Comparison of ENCODE assay signal across 8 cellular contexts in genomic region chr17:57849874-57850754, GRCh38. TPM values are rescaled to one million over a fixed set of nuclear protein-coding genes. Genes with fewer than 3 reads are reported as not detected.
DNase-seq lines count a peak whose midpoint lies in the region; ATAC-seq, FAIRE-seq and TF ChIP-seq lines count a peak whose summit lies in the region.

Gene MRPS23, minus strand, starts transcription at chr17:57850044. Its CDS starts 34 bp downstream, at chr17:57850010.

- ATAC-seq in GM18870 (IDR thresholded peaks at IDR 0.05; ENCODE audit: unreplicated experiment) (peak; percentile 85), HG03135 (IDR thresholded peaks at IDR 0.05; ENCODE audit: unreplicated experiment) (peak; percentile 88)

- peak; percentile 98 for DNase-seq in NCI-H2196 treated with DMSO at 0.1 percent for 48 hours (lab: John Stamatoyannopoulos, UW; ENCODE audit: unreplicated experiment)
- peak; percentile 98 for DNase-seq in breast epithelium (ENCODE audit: low spot score in 2 of 2)
- peak; percentile 98 for DNase-seq in small intestine

- TF ChIP-seq POLR2A in breast epithelium (IDR thresholded peaks at IDR 0.05): peak; percentile 76

- peaks cover 9% of the 10 kb centered on the region for H3K4me1 ChIP-seq in ACC112 (ENCODE audit: control insufficient read depth, insufficient read depth, low read length, unreplicated experiment)
- H3K4me1 ChIP-seq in breast epithelium: peaks cover 0 to 9% of the 10 kb centered on the region in 2 donors
- H3K4me1 ChIP-seq in iPS-20b (ENCODE audit: insufficient read depth, low read length): peaks cover 7% of the 10 kb centered on the region; the same call in 1 of the 2 replicates
- H3K4me1 ChIP-seq in small intestine (ENCODE audit: control insufficient read depth in 2 of 2, insufficient read depth in 1 of 2, low read depth in 1 of 2, low read length in 1 of 2): peaks cover 15 to 19% of the 10 kb centered on the region in 2 donors

- H2AFZ ChIP-seq in ACC112 (ENCODE audit: low read length, unreplicated experiment): peak within 1 kb of the TSS; percentile 95

- TF ChIP-seq CTCF in VCaP (conservative IDR thresholded peaks at IDR 0.05): no peak
- peak in 1 of 3 donors; percentile 13 for TF ChIP-seq CTCF in breast epithelium (IDR thresholded peaks at IDR 0.05)

- H3K4me3 ChIP-seq in ACC112 (ENCODE audit: low read depth, low read length): peak within 1 kb of the TSS; percentile 97
- peak within 1 kb of the TSS; percentile 78 to 98 (median 90) for H3K4me3 ChIP-seq in breast epithelium
- H3K4me3 ChIP-seq in iPS-20b (ENCODE audit: low read length): peak within 1 kb of the TSS; percentile 96
- H3K4me3 ChIP-seq in small intestine (ENCODE audit: low read depth in 1 of 2, low read length in 2 of 2): peak within 1 kb of the TSS; percentile 73 to 84

- no peak for FAIRE-seq in small intestine (lab: Jason Lieb, UNC)

- peaks cover 20% of the 10 kb centered on the region for H3K79me2 ChIP-seq in ACC112 (ENCODE audit: control insufficient read depth, insufficient read depth, low read length, unreplicated experiment)

- H3K27me3 ChIP-seq in ACC112 (ENCODE audit: insufficient read depth, low read length): no peaks in the 10 kb centered on the region
- H3K27me3 ChIP-seq in breast epithelium: no peaks in the 10 kb centered on the region
- H3K27me3 ChIP-seq in iPS-20b (ENCODE audit: insufficient read depth, low read length): no peaks in the 10 kb centered on the region
- no peaks in the 10 kb centered on the region for H3K27me3 ChIP-seq in small intestine (ENCODE audit: control insufficient read depth in 2 of 2, insufficient read depth in 2 of 2, low read length in 2 of 2)

- H3K27ac ChIP-seq in ACC112 (ENCODE audit: low read depth, low read length) (peak within 1 kb of the TSS; percentile 70), VCaP (peak within 1 kb of the TSS; percentile 95), breast epithelium (peak within 1 kb of the TSS; percentile 90 to 96), iPS-20b (ENCODE audit: low read length) (peak within 1 kb of the TSS; percentile 48), small intestine (ENCODE audit: low read depth in 1 of 2, low read length in 1 of 2) (peak within 1 kb of the TSS; percentile 72 to 92)

- peak within 1 kb of the TSS; percentile 96 for H3K9ac ChIP-seq in iPS-20b (ENCODE audit: low read depth, low read length)

- H3K36me3 ChIP-seq in ACC112 (ENCODE audit: insufficient read depth, low read length) (peaks cover 7% of the 10 kb centered on the region; the same call in 1 of the 2 replicates), breast epithelium (no peaks in the 10 kb centered on the region), iPS-20b (ENCODE audit: insufficient read depth, low read depth, low read length) (peaks cover 14% of the 10 kb centered on the region), small intestine (ENCODE audit: control insufficient read depth in 2 of 2, insufficient read depth in 2 of 2, low read length in 2 of 2) (peaks cover 0 to under 1% of the 10 kb centered on the region in 2 donors)

- WGBS in small intestine, 3 donors: 0 to 1% (median 1%) methylated on average over 57 of the region's 57 CpGs

- intact Hi-C loops in breast epithelium (cut with DNase I; ENCODE audit: low total_unique reads): no loop called here

- H3K9me3 ChIP-seq in breast epithelium (no peaks in the 10 kb centered on the region), iPS-20b (ENCODE audit: insufficient read depth, low read depth, low read length) (no peaks in the 10 kb centered on the region), small intestine (ENCODE audit: control insufficient read depth, low read depth) (no peaks in the 10 kb centered on the region)

RNA-seq across cellular contexts. Expression of gene MRPS23, which starts in this region (rescaled TPM):
- 10 to 100 TPM in 1 of 3 donors, 1 to 10 TPM in 2; 7.5 to 10.7 (median 8.2) TPM for total RNA-seq in breast epithelium
- polyA plus RNA-seq in small intestine: 10 to 100 TPM; 15.4 to 49.8 (median 15.9) TPM

Comparison
In these comparisons a context has a peak if more than half of its experiments do, and no peak if none do; other contexts are left out.
1. Peak in every context shown above with its lines: DNase-seq, ATAC-seq, H3K4me3 ChIP-seq and H3K27ac ChIP-seq.